ENCODE assay signal across 6 cellular contexts in genomic region chr11:94398101-94398500, GRCh38. TPM values are rescaled to one million over a fixed set of nuclear protein-coding genes. Genes with fewer than 3 reads are reported as not detected.
"Had no signal": no experiment of that assay in that cellular context is flagged by ENCODE, and none has a peak within 500 bp of the region (broad histone marks: within the 10 kb centered on the region; RNA-seq: fewer than 3 reads in every experiment).

No MANE protein-coding gene starts in this region.

- H2AFZ ChIP-seq: GM23338 had no signal

- H3K4me2 ChIP-seq: GM23338 had no signal

- DNase-seq: H9, HCEC 1CT had no signal

- H3K4me3 ChIP-seq: GM23338 had no signal

- FAIRE-seq: H1, H54, HTR-8/SVneo had no signal

- ATAC-seq: GM23338 had no signal

RNA-seq across cellular contexts. Expression of gene GPR83, which starts 3.1 kb away (rescaled TPM):
- total RNA-seq: H9 had no signal
